ENCODE assay signal across 8 cellular contexts in the genomic region with DNA sequence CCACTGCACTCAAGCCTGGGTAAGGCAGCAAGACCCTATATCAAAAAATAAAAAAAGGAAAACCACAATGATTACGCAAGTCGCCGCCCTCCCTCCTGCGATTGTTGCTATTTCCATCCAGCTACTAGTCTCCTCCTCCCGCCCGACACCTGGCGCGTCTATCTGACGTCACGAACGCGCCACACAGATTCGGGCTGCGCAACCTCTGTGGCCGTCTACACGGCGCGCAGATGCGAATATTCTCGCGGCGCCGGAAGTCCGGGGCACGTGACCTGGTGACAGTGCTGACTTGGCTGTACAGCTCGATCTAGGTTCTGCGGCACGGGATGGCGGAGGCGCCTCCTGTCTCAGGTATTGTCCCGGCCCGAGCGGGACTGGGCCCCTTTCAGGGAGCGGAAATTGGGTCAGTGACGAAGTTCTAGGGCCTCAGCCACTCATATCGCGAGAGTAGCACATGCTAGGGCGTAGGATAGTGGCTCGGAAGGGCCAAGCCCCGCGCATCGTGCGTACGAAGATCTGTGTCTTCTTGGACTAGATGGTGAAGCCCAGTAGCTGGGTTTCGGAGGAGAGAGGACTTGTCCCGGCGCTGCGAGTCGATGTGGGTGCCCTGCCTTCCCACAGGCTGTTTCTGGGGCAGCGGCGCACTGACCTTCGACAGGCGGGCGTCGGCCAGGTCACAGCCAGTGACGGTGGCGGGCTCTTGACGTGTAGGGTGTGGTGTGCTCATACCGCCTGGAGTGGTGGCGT. TPM values are rescaled to one million over a fixed set of nuclear protein-coding genes. Genes with fewer than 3 reads are reported as not detected.
DNase-seq lines count a peak whose midpoint lies in the region; ATAC-seq and TF ChIP-seq lines count a peak whose summit lies in the region.

A gene (plus strand): TSS at position 270 of the 747 bp plus-strand sequence. CDS start 57 bp downstream, at position 327.

- TF ChIP-seq CTCF in Calu3 (IDR thresholded peaks at IDR 0.05; ENCODE audit: unreplicated experiment): no peak
- no peak; the same call in 1 of the 2 replicates for TF ChIP-seq CTCF in OCI-LY1 (IDR thresholded peaks at IDR 0.05; ENCODE audit: low read length)

- H3K27ac ChIP-seq in HUES64 (ENCODE audit: low read depth, low read length) (peak within 1 kb of the TSS; percentile 93), OCI-LY1 (ENCODE audit: low read depth, low read length, poor library complexity, severe bottlenecking) (peak within 1 kb of the TSS; percentile 93), mesodermal cell (ENCODE audit: low read depth, low read length, severe bottlenecking) (peak within 1 kb of the TSS; percentile 99)

- H2AFZ ChIP-seq in OCI-LY1 (ENCODE audit: low read length): no peak within 1 kb of the TSS

- H3K9me2 ChIP-seq in OCI-LY1 (ENCODE audit: low read depth, low read length): no peaks in the 10 kb centered on the region

- no peaks in the 10 kb centered on the region for H4K20me1 ChIP-seq in OCI-LY1 (ENCODE audit: insufficient read depth, low read length)

- H3K9me3 ChIP-seq in HUES64 (ENCODE audit: insufficient read depth, low read depth, low read length) (no peaks in the 10 kb centered on the region), OCI-LY1 (ENCODE audit: low read length) (no peaks in the 10 kb centered on the region), mesodermal cell (ENCODE audit: control insufficient read depth, low read length) (no peaks in the 10 kb centered on the region)

- DNase-seq in Calu3: peak; percentile 92
- peak; percentile 99 for DNase-seq in activated CD8-positive, alpha-beta memory T cell treated with anti-CD3 and anti-CD28 coated beads, Interleukin-2, amount 50 U/mL, for 4 hours
- DNase-seq in stimulated activated CD8-positive, alpha-beta memory T cell treated with anti-CD3 and anti-CD28 coated beads, Interleukin-15, amount 100 ng/mL, for 4 hours (ENCODE audit: low read depth in 2 of 2): peak; percentile 98

- no peaks in the 10 kb centered on the region for H3K27me3 ChIP-seq in HUES64 (ENCODE audit: insufficient read depth, low read length)
- H3K27me3 ChIP-seq in OCI-LY1 (ENCODE audit: insufficient read depth, low read length): no peaks in the 10 kb centered on the region

- BruUV-seq in Calu3 (replicated peaks; lab: Mats Ljungman, UMichigan): TSS peak; percentile 34

- peak within 1 kb of the TSS; percentile 100 for H3K27ac Mint-ChIP-seq in Calu3 (ENCODE audit: unreplicated experiment)

- peaks cover 46% of the 10 kb centered on the region for H3K79me2 ChIP-seq in OCI-LY1 (ENCODE audit: insufficient read depth, low read length)

- under 1% methylated on average over 60 of the region's 60 CpGs for WGBS in HUES64
- 0 to 1% methylated on average over 46 to 55 of the region's 60 CpGs for WGBS in mesodermal cell (ENCODE audit: insufficient coverage in 2 of 2), 2 experiments

- intact Hi-C loops in Calu3 (cut with micrococcal nuclease; ENCODE audit: unreplicated experiment): loop anchor here (5.0 kb wide), 1 partner anchor 63 kb away; no protein-coding TSS in a partner anchor

- peak; percentile 86 for ATAC-seq in GM21447 (IDR thresholded peaks at IDR 0.05; ENCODE audit: unreplicated experiment)

- H3K4me1 Mint-ChIP-seq in Calu3 (ENCODE audit: low read depth, unreplicated experiment): peaks cover 14% of the 10 kb centered on the region

- no peaks in the 10 kb centered on the region; the same call in 1 of the 2 replicates for H3K4me1 ChIP-seq in HUES64 (ENCODE audit: insufficient read depth, low read length)
- peaks cover 54% of the 10 kb centered on the region for H3K4me1 ChIP-seq in OCI-LY1 (ENCODE audit: insufficient read depth, low read length, severe bottlenecking)
- no peaks in the 10 kb centered on the region for H3K4me1 ChIP-seq in mesodermal cell (ENCODE audit: control insufficient read depth, insufficient read depth, low read length, poor library complexity, severe bottlenecking)

- peak within 1 kb of the TSS; percentile 96 for H3K9ac ChIP-seq in HUES64 (ENCODE audit: low read depth, low read length)
- H3K9ac ChIP-seq in OCI-LY1 (ENCODE audit: low read length): peak within 1 kb of the TSS; percentile 87

- in situ Hi-C loops in endometrial microvascular endothelial cells (cut with HindIII; ENCODE audit: inconsistent ontology term, low pct_unique_long_range_greater_than_20kb, low sequenced_read_pairs): loop anchor here (25.0 kb wide), 1 partner anchor 172 kb away; a partner anchor contains a TSS

- H3K36me3 ChIP-seq in HUES64 (ENCODE audit: insufficient read depth, low read length) (peaks cover 37% of the 10 kb centered on the region), OCI-LY1 (ENCODE audit: insufficient read depth, low read length) (peaks cover 37% of the 10 kb centered on the region), mesodermal cell (ENCODE audit: control insufficient read depth, insufficient read depth, low read length) (peaks cover 34% of the 10 kb centered on the region)

- CTCF ChIA-PET in Calu3 (lab: Charles Lee): interaction anchor here (0.6 to 1.3 kb wide), 3 partner anchors 163 to 490 kb away, joined by 3 to 4 read pairs (median 3); no protein-coding TSS in a partner anchor

- no peaks in the 10 kb centered on the region for H3K9me3 Mint-ChIP-seq in Calu3 (ENCODE audit: low read depth, unreplicated experiment)

- H3F3A ChIP-seq in OCI-LY1 (ENCODE audit: insufficient read depth, low read length): no peaks in the 10 kb centered on the region

- peak within 1 kb of the TSS; percentile 95 for H3K4me2 ChIP-seq in OCI-LY1 (ENCODE audit: low read length)

- H3K27me3 Mint-ChIP-seq in Calu3 (ENCODE audit: unreplicated experiment): no peaks in the 10 kb centered on the region

- H3K36me3 Mint-ChIP-seq in Calu3 (ENCODE audit: insufficient read depth, unreplicated experiment): peaks cover 35% of the 10 kb centered on the region

- H3K4me3 ChIP-seq in HUES64 (ENCODE audit: low read length): peak within 1 kb of the TSS; percentile 82
- peak within 1 kb of the TSS; percentile 87 for H3K4me3 ChIP-seq in OCI-LY1 (ENCODE audit: low read depth, low read length, poor library complexity, severe bottlenecking)
- H3K4me3 ChIP-seq in mesodermal cell (ENCODE audit: extremely low read depth, insufficient read depth, low read length, poor library complexity, severe bottlenecking): peak within 1 kb of the TSS; percentile 95

- H3K4me3 Mint-ChIP-seq in Calu3 (ENCODE audit: low read depth, unreplicated experiment): peak within 1 kb of the TSS; percentile 98

RNA-seq across cellular contexts. Expression of the gene that starts here (rescaled TPM):
- 27.3 and 31.1 TPM in 2 replicates for total RNA-seq in Calu3 (2022)
- 18.3 TPM for polyA plus RNA-seq in HUES64 (2013, experiment 1 of 2)
- 17.6 TPM for polyA plus RNA-seq in HUES64 (2013, experiment 2 of 2)
- 24.3 TPM for total RNA-seq in endometrial microvascular endothelial cells (ENCODE audit: inconsistent ontology term)
- polyA plus RNA-seq in mesodermal cell (2013, experiment 1 of 2): 20.7 TPM
- polyA plus RNA-seq in mesodermal cell (2013, experiment 2 of 2): 19.2 TPM

Comparison
In these comparisons a context has a peak if more than half of its experiments do, and no peak if none do; other contexts are left out.
1. Peak in every context shown above with its lines: DNase-seq, ATAC-seq, H3K4me3 ChIP-seq and H3K27ac ChIP-seq.